Comparison of ENCODE assay signal across 10 cellular contexts in the genomic region with DNA sequence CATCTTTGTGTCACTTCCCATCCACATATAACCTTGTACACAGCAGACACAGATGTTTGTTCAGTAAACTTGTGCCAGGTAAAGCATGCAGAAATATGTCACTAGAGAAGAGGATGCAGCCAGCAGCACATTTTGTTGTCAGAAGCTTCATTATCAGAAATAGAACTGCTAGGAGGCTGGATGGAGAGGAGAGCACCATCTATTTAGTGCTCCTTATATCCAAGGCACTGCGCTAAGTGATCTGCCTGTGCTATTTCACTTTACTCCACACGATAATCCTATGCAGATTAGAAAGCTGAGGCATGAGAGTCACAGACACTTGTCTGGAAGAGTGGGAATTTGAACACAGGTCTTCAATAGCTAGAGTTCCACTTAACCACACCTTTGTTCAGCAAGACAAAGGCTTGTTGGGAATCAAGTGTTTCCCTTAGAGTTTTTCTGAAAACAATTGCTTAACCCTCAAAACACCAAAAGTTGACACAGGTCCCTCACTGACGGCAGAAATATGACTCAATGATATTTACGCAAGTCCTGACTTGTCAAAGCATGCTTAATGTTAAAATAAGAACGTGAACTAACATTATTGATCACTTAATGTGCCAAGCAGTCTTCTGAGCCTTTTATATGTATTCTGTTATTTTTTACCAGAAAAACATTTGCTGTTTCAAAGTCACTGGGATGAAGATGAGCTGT. TPM values are rescaled to one million over a fixed set of nuclear protein-coding genes. Genes with fewer than 3 reads are reported as not detected.
A peak's percentile ranks its signal among the peaks of the same experiment; 100 is the strongest.
DNase-seq lines count a peak whose midpoint lies in the region; ATAC-seq and TF ChIP-seq lines count a peak whose summit lies in the region.
"Had no signal": no experiment of that assay in that cellular context is flagged by ENCODE, and none has a peak within 500 bp of the region (broad histone marks: within the 10 kb centered on the region; RNA-seq: fewer than 3 reads in every experiment).

No MANE protein-coding gene starts in this region.

- peaks cover 5% of the 10 kb centered on the region for H3K36me3 Mint-ChIP-seq in activated T-cell treated with anti-CD3 and anti-CD28 coated beads, Interleukin-2, amount 50 U/mL, for 4 hours (ENCODE audit: insufficient read depth)
- H3K36me3 Mint-ChIP-seq in WTC11, result peaks cover 8% of the 10 kb centered on the region; the same call in 1 of the 2 replicates

- no peaks in the 10 kb centered on the region for H3K27me3 ChIP-seq in HAP-1 (ENCODE audit: low read depth)
- H3K27me3 ChIP-seq: SJCRH30 had no signal

- H3K27ac Mint-ChIP-seq in WTC11, result no peak overlapping the region
- H3K27ac Mint-ChIP-seq in stimulated activated naive CD8-positive, alpha-beta T cell treated with anti-CD3 and anti-CD28 coated beads, Interleukin-15, amount 100 ng/mL, for 72 hours, result peak overlapping the region; percentile 9 to 90

- H3K4me1 ChIP-seq in HAP-1, result peaks cover 17% of the 10 kb centered on the region

- peak overlapping the region; percentile 74 for H3K4me3 Mint-ChIP-seq in activated T-cell treated with anti-CD3 and anti-CD28 coated beads, Interleukin-2, amount 50 U/mL, for 4 hours
- H3K4me3 Mint-ChIP-seq in WTC11, result peak overlapping the region; percentile 62
- H3K4me3 Mint-ChIP-seq in stimulated activated naive CD8-positive, alpha-beta T cell treated with anti-CD3 and anti-CD28 coated beads, Interleukin-15, amount 100 ng/mL, for 72 hours, result peak overlapping the region; percentile 91 to 99

- no peak for TF ChIP-seq CTCF in WTC11 (IDR thresholded peaks at IDR 0.05)

- POLR2A ChIA-PET in WTC11 (lab: Charles Lee), result interaction anchor here (0.8 kb wide), 1 partner anchor 31 kb away, joined by 3 read pairs; no protein-coding TSS in a partner anchor

- no peak for DNase-seq in activated T-cell treated with anti-CD3 and anti-CD28 coated beads, Interleukin-2, amount 50 U/mL, for 4 hours
- DNase-seq in activated T-cell treated with anti-CD3 and anti-CD28 coated beads for 4 hours, result no peak
- DNase-seq in WTC11 (ENCODE audit: low spot score), result no peak
- DNase-seq in stimulated activated naive CD8-positive, alpha-beta T cell treated with anti-CD3 and anti-CD28 coated beads, Interleukin-15, amount 100 ng/mL, for 72 hours, result no peak
- DNase-seq in NCI-H2081 treated with DMSO at 0.1 percent for 48 hours (lab: John Stamatoyannopoulos, UW), result no peak
- DNase-seq in stimulated activated CD4-positive, alpha-beta T cell treated with anti-CD3 and anti-CD28 coated beads, Interleukin-4, amount 100 ng/mL, for 24 hours, result no peak
- DNase-seq in HAP-1 (ENCODE audit: low spot score in 2 of 2), result no peak
- DNase-seq: NCI-H1694, SJCRH30 had no signal

- H3K9me3 Mint-ChIP-seq in activated T-cell treated with anti-CD3 and anti-CD28 coated beads, Interleukin-2, amount 50 U/mL, for 4 hours, result no peaks in the 10 kb centered on the region
- no peaks in the 10 kb centered on the region for H3K9me3 Mint-ChIP-seq in WTC11
- H3K9me3 Mint-ChIP-seq in stimulated activated naive CD8-positive, alpha-beta T cell treated with anti-CD3 and anti-CD28 coated beads, Interleukin-15, amount 100 ng/mL, for 72 hours, result no peaks in the 10 kb centered on the region

- CTCF ChIA-PET in WTC11 (lab: Charles Lee), result interaction anchor here (0.7 to 2.5 kb wide), 6 partner anchors 34 to 135 kb away, joined by 3 to 6 read pairs (median 4); a partner anchor contains a TSS

- peaks cover 11% of the 10 kb centered on the region for H3K27me3 Mint-ChIP-seq in activated T-cell treated with anti-CD3 and anti-CD28 coated beads, Interleukin-2, amount 50 U/mL, for 4 hours (ENCODE audit: low read depth)
- H3K27me3 Mint-ChIP-seq in WTC11 (ENCODE audit: low read depth), result peaks cover 3% of the 10 kb centered on the region; the same call in 1 of the 2 replicates
- peaks cover 16% of the 10 kb centered on the region for H3K27me3 Mint-ChIP-seq in stimulated activated naive CD8-positive, alpha-beta T cell treated with anti-CD3 and anti-CD28 coated beads, Interleukin-15, amount 100 ng/mL, for 72 hours

- H3K36me3 ChIP-seq in HAP-1 (replicated peaks), result peaks cover 19% of the 10 kb centered on the region
- H3K36me3 ChIP-seq: SJCRH30 had no signal

- in situ Hi-C loops in HAP-1 (cut with MboI; ENCODE audit: low sequenced_read_pairs), result no loop called here

- no peak overlapping the region for H3K4me3 ChIP-seq in HAP-1

- ATAC-seq in activated T-cell treated with anti-CD3 and anti-CD28 coated beads, Interleukin-2, amount 50 U/mL, for 4 hours, result no peak
- ATAC-seq in WTC11, result no peak
- ATAC-seq in esophagus mucosa, result peak; percentile 17
- ATAC-seq in stimulated activated naive CD8-positive, alpha-beta T cell treated with anti-CD3 and anti-CD28 coated beads, Interleukin-15, amount 100 ng/mL, for 72 hours, result no peak

- H3K9me3 ChIP-seq in HAP-1, result no peaks in the 10 kb centered on the region
- H3K9me3 ChIP-seq: SJCRH30 had no signal

- peaks cover 24% of the 10 kb centered on the region for H3K4me1 Mint-ChIP-seq in activated T-cell treated with anti-CD3 and anti-CD28 coated beads, Interleukin-2, amount 50 U/mL, for 4 hours (ENCODE audit: low read depth)
- H3K4me1 Mint-ChIP-seq in WTC11, result peaks cover 52% of the 10 kb centered on the region
- peaks cover 31% of the 10 kb centered on the region for H3K4me1 Mint-ChIP-seq in stimulated activated naive CD8-positive, alpha-beta T cell treated with anti-CD3 and anti-CD28 coated beads, Interleukin-15, amount 100 ng/mL, for 72 hours

TF ChIP-seq in WTC11, 78 proteins besides CTCF, POLR2A, EP300 and RAD21 (continues in another document):
- TF ChIP-seq NFATC4 (CRISPR knock-in tag; IDR thresholded peaks at IDR 0.05) (no peak), ELF4 (CRISPR knock-in tag; IDR thresholded peaks at IDR 0.05; ENCODE audit: low read depth) (no peak), ZNF416 (CRISPR knock-in tag; IDR thresholded peaks at IDR 0.05) (no peak), CREB1 (CRISPR knock-in tag; IDR thresholded peaks at IDR 0.05) (no peak), JUN (CRISPR knock-in tag; IDR thresholded peaks at IDR 0.05) (no peak), ETV6 (CRISPR knock-in tag; IDR thresholded peaks at IDR 0.05) (no peak), RELA (CRISPR knock-in tag; IDR thresholded peaks at IDR 0.05; ENCODE audit: borderline replicate concordance) (no peak)
- TF ChIP-seq, protein P1, sequence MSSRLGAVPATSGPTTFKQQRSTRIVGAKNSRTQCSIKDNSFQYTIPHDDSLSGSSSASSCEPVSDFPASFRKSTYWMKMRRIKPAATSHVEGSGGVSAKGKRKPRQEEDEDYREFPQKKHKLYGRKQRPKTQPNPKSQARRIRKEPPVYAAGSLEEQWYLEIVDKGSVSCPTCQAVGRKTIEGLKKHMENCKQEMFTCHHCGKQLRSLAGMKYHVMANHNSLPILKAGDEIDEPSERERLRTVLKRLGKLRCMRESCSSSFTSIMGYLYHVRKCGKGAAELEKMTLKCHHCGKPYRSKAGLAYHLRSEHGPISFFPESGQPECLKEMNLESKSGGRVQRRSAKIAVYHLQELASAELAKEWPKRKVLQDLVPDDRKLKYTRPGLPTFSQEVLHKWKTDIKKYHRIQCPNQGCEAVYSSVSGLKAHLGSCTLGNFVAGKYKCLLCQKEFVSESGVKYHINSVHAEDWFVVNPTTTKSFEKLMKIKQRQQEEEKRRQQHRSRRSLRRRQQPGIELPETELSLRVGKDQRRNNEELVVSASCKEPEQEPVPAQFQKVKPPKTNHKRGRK (CRISPR knock-in tag; IDR thresholded peaks at IDR 0.05; ENCODE audit: borderline replicate concordance), result no peak
- TF ChIP-seq, protein P2, sequence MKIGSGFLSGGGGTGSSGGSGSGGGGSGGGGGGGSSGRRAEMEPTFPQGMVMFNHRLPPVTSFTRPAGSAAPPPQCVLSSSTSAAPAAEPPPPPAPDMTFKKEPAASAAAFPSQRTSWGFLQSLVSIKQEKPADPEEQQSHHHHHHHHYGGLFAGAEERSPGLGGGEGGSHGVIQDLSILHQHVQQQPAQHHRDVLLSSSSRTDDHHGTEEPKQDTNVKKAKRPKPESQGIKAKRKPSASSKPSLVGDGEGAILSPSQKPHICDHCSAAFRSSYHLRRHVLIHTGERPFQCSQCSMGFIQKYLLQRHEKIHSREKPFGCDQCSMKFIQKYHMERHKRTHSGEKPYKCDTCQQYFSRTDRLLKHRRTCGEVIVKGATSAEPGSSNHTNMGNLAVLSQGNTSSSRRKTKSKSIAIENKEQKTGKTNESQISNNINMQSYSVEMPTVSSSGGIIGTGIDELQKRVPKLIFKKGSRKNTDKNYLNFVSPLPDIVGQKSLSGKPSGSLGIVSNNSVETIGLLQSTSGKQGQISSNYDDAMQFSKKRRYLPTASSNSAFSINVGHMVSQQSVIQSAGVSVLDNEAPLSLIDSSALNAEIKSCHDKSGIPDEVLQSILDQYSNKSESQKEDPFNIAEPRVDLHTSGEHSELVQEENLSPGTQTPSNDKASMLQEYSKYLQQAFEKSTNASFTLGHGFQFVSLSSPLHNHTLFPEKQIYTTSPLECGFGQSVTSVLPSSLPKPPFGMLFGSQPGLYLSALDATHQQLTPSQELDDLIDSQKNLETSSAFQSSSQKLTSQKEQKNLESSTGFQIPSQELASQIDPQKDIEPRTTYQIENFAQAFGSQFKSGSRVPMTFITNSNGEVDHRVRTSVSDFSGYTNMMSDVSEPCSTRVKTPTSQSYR (CRISPR knock-in tag; IDR thresholded peaks at IDR 0.05), result no peak
- TF ChIP-seq, protein P3, sequence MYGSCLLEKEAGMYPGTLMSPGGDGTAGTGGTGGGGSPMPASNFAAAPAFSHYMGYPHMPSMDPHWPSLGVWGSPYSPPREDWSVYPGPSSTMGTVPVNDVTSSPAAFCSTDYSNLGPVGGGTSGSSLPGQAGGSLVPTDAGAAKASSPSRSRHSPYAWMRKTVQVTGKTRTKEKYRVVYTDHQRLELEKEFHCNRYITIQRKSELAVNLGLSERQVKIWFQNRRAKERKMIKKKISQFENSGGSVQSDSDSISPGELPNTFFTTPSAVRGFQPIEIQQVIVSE (CRISPR knock-in tag; IDR thresholded peaks at IDR 0.05; ENCODE audit: borderline replicate concordance), result no peak

RNA-seq across cellular contexts. Expression of a gene that starts 1.2 kb away (rescaled TPM):
- total RNA-seq in activated T-cell treated with anti-CD3 and anti-CD28 coated beads, Interleukin-2, amount 50 U/mL, for 4 hours, result 10 to 100 TPM; 46.7 to 52.9 (median 52.8) TPM
- total RNA-seq in WTC11 (2021) (33.1 to 36.3 TPM (median 33.6 TPM) in 3 replicates), esophagus mucosa (18.0 TPM)

RNA-seq across cellular contexts. Expression of a gene that starts 1.8 kb away (rescaled TPM):
- total RNA-seq in activated T-cell treated with anti-CD3 and anti-CD28 coated beads, Interleukin-2, amount 50 U/mL, for 4 hours, result not detected
- total RNA-seq in WTC11 (2021), result not detected in 3 replicates
- not detected for total RNA-seq in esophagus mucosa
- total RNA-seq: SJCRH30 had no signal
